In genomic region chr10:6299743-6300105, GRCh38 we compare ENCODE assay signal across 10 cellular contexts.
DNase-seq lines count a peak whose midpoint lies in the region; ATAC-seq and TF ChIP-seq lines count a peak whose summit lies in the region.
"Had no signal": no experiment of that assay in that cellular context is flagged by ENCODE, and none has a peak within 500 bp of the region (broad histone marks: within the 10 kb centered on the region; RNA-seq: fewer than 3 reads in every experiment).

No MANE protein-coding gene starts in this region.

- no peaks in the 10 kb centered on the region for H3K27me3 Mint-ChIP-seq in activated naive CD4-positive, alpha-beta T cell treated with anti-CD3 and anti-CD28 coated beads, Interleukin-2, amount 10 ng/mL, durations not matched to agents 7 days and 5 days
- H3K27me3 Mint-ChIP-seq in T-cell = no peaks in the 10 kb centered on the region
- no peaks in the 10 kb centered on the region for H3K27me3 Mint-ChIP-seq in type B pancreatic cell

- 94 to 100% methylated on average over 2 of the region's 2 CpGs for WGBS in esophagus squamous epithelium, 2 donors

- peaks cover 33 to 63% (median 35%) of the 10 kb centered on the region in 3 donors for H3K4me1 ChIP-seq in esophagus squamous epithelium

- peak overlapping the region in 3 of 4 donors; percentile 45 to 80 (median 65) for H3K27ac ChIP-seq in esophagus squamous epithelium

- H3K9me3 Mint-ChIP-seq in activated naive CD4-positive, alpha-beta T cell treated with anti-CD3 and anti-CD28 coated beads, Interleukin-2, amount 10 ng/mL, durations not matched to agents 7 days and 5 days = peaks cover 15% of the 10 kb centered on the region
- H3K9me3 Mint-ChIP-seq in T-cell = no peaks in the 10 kb centered on the region
- H3K9me3 Mint-ChIP-seq in type B pancreatic cell = peaks cover 11% of the 10 kb centered on the region

- peak overlapping the region; percentile 10 for H3K4me3 Mint-ChIP-seq in activated naive CD4-positive, alpha-beta T cell treated with anti-CD3 and anti-CD28 coated beads, Interleukin-2, amount 10 ng/mL, durations not matched to agents 7 days and 5 days
- peak overlapping the region; percentile 31 to 75 (median 35) for H3K4me3 Mint-ChIP-seq in T-cell
- H3K4me3 Mint-ChIP-seq in type B pancreatic cell = peak overlapping the region; percentile 29

- no peak for DNase-seq in activated naive CD4-positive, alpha-beta T cell treated with anti-CD3 and anti-CD28 coated beads, Interleukin-2, amount 10 ng/mL, durations not matched to agents 7 days and 5 days
- no peak for DNase-seq in activated naive CD4-positive, alpha-beta T cell (lab: John Stamatoyannopoulos, UW)
- DNase-seq in T-cell (no peak), esophagus squamous epithelium (lab: John Stamatoyannopoulos, UW) (no peak), type B pancreatic cell (ENCODE audit: extremely low spot score, unreplicated experiment) (no peak), hypothalamus (lab: John Stamatoyannopoulos, UW) (no peak), NCI-H345 treated with DMSO at 0.1 percent for 48 hours (lab: John Stamatoyannopoulos, UW; ENCODE audit: unreplicated experiment) (no peak)
- DNase-seq: NCI-H524 treated with DMSO at 0.1 percent for 48 hours had no signal

- peaks cover 30% of the 10 kb centered on the region for H3K36me3 Mint-ChIP-seq in activated naive CD4-positive, alpha-beta T cell treated with anti-CD3 and anti-CD28 coated beads, Interleukin-2, amount 10 ng/mL, durations not matched to agents 7 days and 5 days
- H3K36me3 Mint-ChIP-seq in T-cell = peaks cover 9% of the 10 kb centered on the region
- H3K36me3 Mint-ChIP-seq in type B pancreatic cell = no peaks in the 10 kb centered on the region

- ATAC-seq in T-cell (replicated peaks in 1 of 4) (no peak), HG03460 (IDR thresholded peaks at IDR 0.05; ENCODE audit: unreplicated experiment) (no peak)

- no peak for TF ChIP-seq CTCF in esophagus squamous epithelium (IDR thresholded peaks at IDR 0.05)
- TF ChIP-seq CTCF in type B pancreatic cell (conservative IDR thresholded peaks at IDR 0.05) = no peak

- H3K27ac Mint-ChIP-seq in activated naive CD4-positive, alpha-beta T cell treated with anti-CD3 and anti-CD28 coated beads, Interleukin-2, amount 10 ng/mL, durations not matched to agents 7 days and 5 days = peak overlapping the region; percentile 95
- H3K27ac Mint-ChIP-seq in T-cell (peak overlapping the region; percentile 78 to 94), type B pancreatic cell (peak overlapping the region; percentile 68)

- no peaks in the 10 kb centered on the region for H3K36me3 ChIP-seq in esophagus squamous epithelium
- H3K36me3 ChIP-seq: MG63 had no signal

- no peaks in the 10 kb centered on the region for H3K27me3 ChIP-seq in esophagus squamous epithelium
- H3K27me3 ChIP-seq: MG63 had no signal

- intact Hi-C loops in esophagus squamous epithelium (cut with DNase I) = no loop called here

- POLR2A ChIA-PET in T-cell (lab: Charles Lee) = interaction anchor here (0.7 to 1.2 kb wide), 3 partner anchors 20 to 164 kb away, joined by 3 to 7 read pairs (median 3); no protein-coding TSS in a partner anchor

- CTCF ChIA-PET in activated naive CD4-positive, alpha-beta T cell treated with anti-CD3 and anti-CD28 coated beads, Interleukin-2, amount 10 ng/mL, durations not matched to agents 7 days and 5 days (lab: Charles Lee) = interaction anchor here (0.6 to 1.9 kb wide), 2 partner anchors 102 to 214 kb away, joined by 3 to 6 read pairs; no protein-coding TSS in a partner anchor
- CTCF ChIA-PET in T-cell (lab: Charles Lee) = interaction anchor here in 1 of 2 donors (0.7 to 1.3 kb wide), 4 partner anchors 37 to 110 kb away, joined by 3 to 5 read pairs (median 4); no protein-coding TSS in a partner anchor

- no peak for TF ChIP-seq POLR2A in esophagus squamous epithelium (IDR thresholded peaks at IDR 0.05)

- H3K4me1 Mint-ChIP-seq in activated naive CD4-positive, alpha-beta T cell treated with anti-CD3 and anti-CD28 coated beads, Interleukin-2, amount 10 ng/mL, durations not matched to agents 7 days and 5 days = peaks cover 70% of the 10 kb centered on the region
- H3K4me1 Mint-ChIP-seq in T-cell (peaks cover 30 to 49% (median 43%) of the 10 kb centered on the region in 3 donors), type B pancreatic cell (ENCODE audit: unreplicated experiment) (peaks cover 46% of the 10 kb centered on the region)

- H3K4me3 ChIP-seq in esophagus squamous epithelium = no peak overlapping the region
- H3K4me3 ChIP-seq: MG63 had no signal

- H3K9me3 ChIP-seq in esophagus squamous epithelium = no peaks in the 10 kb centered on the region
- H3K9me3 ChIP-seq: MG63 had no signal
